13 cellular contexts compared by ENCODE assay signal in the genomic region with DNA sequence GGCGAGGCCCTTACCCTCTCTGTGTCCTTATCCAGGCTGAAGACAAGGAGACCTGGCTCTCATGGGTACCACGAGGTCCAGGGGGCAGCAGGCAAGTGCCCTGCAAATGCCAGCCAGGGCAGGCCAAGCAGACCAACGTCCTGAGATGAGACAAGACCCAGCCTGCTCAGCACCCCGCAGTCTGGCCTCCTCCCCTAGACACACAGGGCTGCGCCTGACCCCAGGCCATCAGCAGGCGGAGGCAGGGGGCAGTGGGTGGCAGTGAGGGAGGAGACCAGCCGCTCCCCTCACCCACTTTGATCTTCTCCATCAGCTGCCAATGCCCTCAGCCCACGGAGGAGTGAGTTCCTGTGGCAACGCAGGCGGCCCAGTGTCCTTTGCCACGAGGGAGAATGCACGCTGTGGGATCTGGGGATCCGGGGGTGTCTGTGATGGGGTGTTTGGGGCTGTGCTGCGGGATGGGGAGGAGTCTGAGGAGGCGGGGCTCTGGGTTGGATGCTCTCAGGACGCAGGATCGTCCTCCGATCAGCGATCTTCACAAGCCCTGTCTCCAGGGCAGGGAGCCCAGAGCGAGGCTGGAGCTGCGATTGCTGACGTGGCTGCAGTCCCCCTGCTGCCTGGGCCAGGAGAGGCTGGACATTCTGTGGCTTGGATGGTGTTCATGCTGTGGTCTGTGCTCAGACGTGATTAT. TPM values are rescaled to one million over a fixed set of nuclear protein-coding genes. Genes with fewer than 3 reads are reported as not detected.
DNase-seq lines count a peak whose midpoint lies in the region; ATAC-seq and TF ChIP-seq lines count a peak whose summit lies in the region.
"Had no signal": no experiment of that assay in that cellular context is flagged by ENCODE, and none has a peak within 500 bp of the region (broad histone marks: within the 10 kb centered on the region; RNA-seq: fewer than 3 reads in every experiment).

No MANE protein-coding gene starts in this region.

- H3K36me3 Mint-ChIP-seq in WTC11: no peaks in the 10 kb centered on the region
- H3K36me3 Mint-ChIP-seq in mesothelial cell of epicardium: no peaks in the 10 kb centered on the region
- no peaks in the 10 kb centered on the region for H3K36me3 Mint-ChIP-seq in osteocyte (ENCODE audit: unreplicated experiment)
- H3K36me3 Mint-ChIP-seq: neural progenitor cell had no signal

- H3K4me1 Mint-ChIP-seq in WTC11 (no peaks in the 10 kb centered on the region), mesothelial cell of epicardium (no peaks in the 10 kb centered on the region), osteocyte (ENCODE audit: unreplicated experiment) (peaks cover 23% of the 10 kb centered on the region)
- H3K4me1 Mint-ChIP-seq: neural progenitor cell had no signal

- POLR2A ChIA-PET in WTC11 (lab: Charles Lee): no interaction called here

- in situ Hi-C loops in G401 (cut with HindIII; ENCODE audit: low sequenced_read_pairs): loop anchor here (10.0 kb wide), 1 partner anchor 115 kb away; no protein-coding TSS in a partner anchor

- H3K4me3 Mint-ChIP-seq in WTC11 (no peak overlapping the region), mesothelial cell of epicardium (no peak overlapping the region), osteocyte (ENCODE audit: unreplicated experiment) (no peak overlapping the region)
- H3K4me3 Mint-ChIP-seq: neural progenitor cell had no signal

- peak overlapping the region in 14 of 21 experiments; percentile 1 to 58 (median 34) for H3K27ac ChIP-seq in skin epidermis
- H3K27ac ChIP-seq: neural progenitor cell had no signal

- peak; percentile 50 for DNase-seq in G401 (ENCODE audit: low spot score)
- no peak for DNase-seq in WTC11 (ENCODE audit: low spot score)
- DNase-seq in fibroblast of villous mesenchyme (ENCODE audit: low read depth): peak; percentile 73
- no peak for DNase-seq in mesothelial cell of epicardium (ENCODE audit: low spot score in 2 of 2, unreplicated experiment in 2 of 2)
- DNase-seq in osteocyte (ENCODE audit: extremely low spot score, unreplicated experiment): no peak
- DNase-seq in cerebellar nuclear complex (lab: John Stamatoyannopoulos, UW): no peak
- DNase-seq: NCI-H1092, NCI-H748 treated with DMSO at 0.1 percent for 48 hours had no signal

- no peak overlapping the region for H3K27ac Mint-ChIP-seq in WTC11
- H3K27ac Mint-ChIP-seq in mesothelial cell of epicardium: no peak overlapping the region
- no peak overlapping the region for H3K27ac Mint-ChIP-seq in osteocyte (ENCODE audit: unreplicated experiment)
- H3K27ac Mint-ChIP-seq: neural progenitor cell had no signal

- CTCF ChIA-PET in WTC11 (lab: Charles Lee): interaction anchor here (0.6 to 5.0 kb wide), 3 partner anchors 114 to 902 kb away, joined by 3 to 46 read pairs (median 12); no protein-coding TSS in a partner anchor

- no peak overlapping the region for H3K4me3 ChIP-seq in fibroblast of villous mesenchyme (ENCODE audit: low read depth, low read length)
- H3K4me3 ChIP-seq in skin epidermis: no peak overlapping the region
- H3K4me3 ChIP-seq: coronary artery, neural progenitor cell had no signal

- H3K27me3 Mint-ChIP-seq in WTC11 (ENCODE audit: low read depth) (no peaks in the 10 kb centered on the region), mesothelial cell of epicardium (ENCODE audit: low read depth) (no peaks in the 10 kb centered on the region), osteocyte (ENCODE audit: unreplicated experiment) (no peaks in the 10 kb centered on the region)

- no peak for TF ChIP-seq CTCF in WTC11 (IDR thresholded peaks at IDR 0.05)
- TF ChIP-seq CTCF in fibroblast of villous mesenchyme (IDR thresholded peaks at IDR 0.05; ENCODE audit: insufficient read depth, low read depth, low read length): no peak
- TF ChIP-seq CTCF in mesothelial cell of epicardium (IDR thresholded peaks at IDR 0.05; ENCODE audit: unreplicated experiment): no peak
- no peak for TF ChIP-seq CTCF in osteocyte (IDR thresholded peaks at IDR 0.05)

- H3K9me3 Mint-ChIP-seq in WTC11 (no peaks in the 10 kb centered on the region), mesothelial cell of epicardium (no peaks in the 10 kb centered on the region), osteocyte (ENCODE audit: unreplicated experiment) (no peaks in the 10 kb centered on the region)
- H3K9me3 Mint-ChIP-seq: neural progenitor cell had no signal

- ATAC-seq in WTC11 (peak; percentile 8; the same call in 1 of the 2 replicates), GM19467 (IDR thresholded peaks at IDR 0.05; ENCODE audit: unreplicated experiment) (no peak)
- ATAC-seq: left colon had no signal

TF ChIP-seq in WTC11, 78 proteins besides CTCF, POLR2A, EP300 and RAD21:
- TF ChIP-seq ZNF671 (CRISPR knock-in tag; IDR thresholded peaks at IDR 0.05) (no peak), HMGA2 (CRISPR knock-in tag; IDR thresholded peaks at IDR 0.05) (no peak), PRRX2 (CRISPR knock-in tag; IDR thresholded peaks at IDR 0.05) (no peak), ELF4 (CRISPR knock-in tag; IDR thresholded peaks at IDR 0.05; ENCODE audit: low read depth) (no peak)
- TF ChIP-seq, protein P1, sequence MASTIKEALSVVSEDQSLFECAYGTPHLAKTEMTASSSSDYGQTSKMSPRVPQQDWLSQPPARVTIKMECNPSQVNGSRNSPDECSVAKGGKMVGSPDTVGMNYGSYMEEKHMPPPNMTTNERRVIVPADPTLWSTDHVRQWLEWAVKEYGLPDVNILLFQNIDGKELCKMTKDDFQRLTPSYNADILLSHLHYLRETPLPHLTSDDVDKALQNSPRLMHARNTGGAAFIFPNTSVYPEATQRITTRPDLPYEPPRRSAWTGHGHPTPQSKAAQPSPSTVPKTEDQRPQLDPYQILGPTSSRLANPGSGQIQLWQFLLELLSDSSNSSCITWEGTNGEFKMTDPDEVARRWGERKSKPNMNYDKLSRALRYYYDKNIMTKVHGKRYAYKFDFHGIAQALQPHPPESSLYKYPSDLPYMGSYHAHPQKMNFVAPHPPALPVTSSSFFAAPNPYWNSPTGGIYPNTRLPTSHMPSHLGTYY (CRISPR knock-in tag; IDR thresholded peaks at IDR 0.05): no peak
- TF ChIP-seq, protein P2, sequence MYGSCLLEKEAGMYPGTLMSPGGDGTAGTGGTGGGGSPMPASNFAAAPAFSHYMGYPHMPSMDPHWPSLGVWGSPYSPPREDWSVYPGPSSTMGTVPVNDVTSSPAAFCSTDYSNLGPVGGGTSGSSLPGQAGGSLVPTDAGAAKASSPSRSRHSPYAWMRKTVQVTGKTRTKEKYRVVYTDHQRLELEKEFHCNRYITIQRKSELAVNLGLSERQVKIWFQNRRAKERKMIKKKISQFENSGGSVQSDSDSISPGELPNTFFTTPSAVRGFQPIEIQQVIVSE (CRISPR knock-in tag; IDR thresholded peaks at IDR 0.05; ENCODE audit: borderline replicate concordance): no peak

RNA-seq across cellular contexts. Expression of a gene that starts 30.5 kb away (rescaled TPM):
- 1.7 and 3.2 TPM in 2 replicates for total RNA-seq in G401 (2014; rRNA removed; shearing (Covaris generic))
- total RNA-seq in WTC11 (2021) (8.5 to 10.1 TPM (median 9.3 TPM) in 3 replicates), fibroblast of villous mesenchyme (14.2 and 15.5 TPM in 2 replicates), mesothelial cell of epicardium (12.0 to 15.1 TPM (median 13.0 TPM) in 3 replicates), osteocyte (21.8 and 21.9 TPM in 2 replicates)

Comparison
In these comparisons a context has a peak if more than half of its experiments do, and no peak if none do; other contexts are left out.
1. DNase-seq: peak in G401 (single experiment) and fibroblast of villous mesenchyme (single experiment); none in WTC11 (single experiment), mesothelial cell of epicardium (0 of 2), osteocyte (single experiment) and cerebellar nuclear complex (0 of 2).